22 cellular contexts compared by ENCODE assay signal in genomic region chr2:70598197-70598596, GRCh38.
"Had no signal": no experiment of that assay in that cellular context is flagged by ENCODE, and none has a peak within 500 bp of the region (broad histone marks: within the 10 kb centered on the region; RNA-seq: fewer than 3 reads in every experiment).

No MANE protein-coding gene starts in this region.

- H3K4me1 ChIP-seq: right atrium auricular region, right lobe of liver, upper lobe of left lung, vagina had no signal

- H3K4me3 ChIP-seq: left ventricle myocardium inferior, lung, mucosa of descending colon, ovary, right atrium auricular region, right lobe of liver, smooth muscle cell, transverse colon, upper lobe of left lung, vagina had no signal

- H3K27me3 ChIP-seq: ovary, right atrium auricular region, right lobe of liver, transverse colon, upper lobe of left lung, vagina had no signal

- ATAC-seq: mucosa of descending colon; naive thymus-derived CD4-positive, alpha-beta T cell; natural killer cell treated with Interleukin-12 subunit alpha and Interleukin-12 subunit beta and Interleukin-15 and Interleukin-18, amount 100 ng/mL, for 72 hours; right lobe of liver; stimulated activated memory B cell treated with anti-CD40 and anti-IgM and Interleukin-4, amounts not matched to agents 10 μg/mL and 1 μg/mL and 100 μg/mL, for 72 hours; stimulated activated naive CD8-positive, alpha-beta T cell treated with anti-CD3 and anti-CD28 coated beads, Interleukin-15, amount 100 ng/mL, for 72 hours had no signal

- H3K9me3 ChIP-seq: mucosa of descending colon, right lobe of liver, transverse colon, vagina had no signal

- H3K27ac ChIP-seq: left ventricle myocardium inferior, ovary, right atrium auricular region, right lobe of liver, transverse colon, upper lobe of left lung, vagina had no signal

- H3K4me2 ChIP-seq: smooth muscle cell had no signal

- DNase-seq: islet precursor cell; left ventricle myocardium inferior; midbrain; mucosa of descending colon; naive thymus-derived CD4-positive, alpha-beta T cell; ovary; right lobe of liver; stimulated activated CD4-positive, alpha-beta T cell treated with anti-CD3 and anti-CD28 coated beads, Interleukin-1b, Interleukin-23, amount 100 ng/mL, for 48 hours; stimulated activated CD4-positive, alpha-beta T cell treated with anti-CD3 and anti-CD28 coated beads, Interleukin-2, amount 100 ng/mL, for 48 hours; stimulated activated CD4-positive, alpha-beta T cell treated with anti-CD3 and anti-CD28 coated beads, Interleukin-4, amount 100 ng/mL, for 4 hours; stimulated activated CD8-positive, alpha-beta memory T cell treated with anti-CD3 and anti-CD28 coated beads, Interleukin-4, amount 100 ng/mL, for 48 hours; stimulated activated naive CD4-positive, alpha-beta T cell treated with Interleukin-2 at 50 U/mL for 16 hours; stimulated activated naive CD8-positive, alpha-beta T cell treated with anti-CD3 and anti-CD28 coated beads, Interleukin-15, amount 100 ng/mL, for 72 hours; substantia nigra; transverse colon; upper lobe of left lung had no signal

- H3K36me3 ChIP-seq: left ventricle myocardium inferior, ovary, right atrium auricular region, right lobe of liver, transverse colon, upper lobe of left lung, vagina had no signal
